In the genomic region with DNA sequence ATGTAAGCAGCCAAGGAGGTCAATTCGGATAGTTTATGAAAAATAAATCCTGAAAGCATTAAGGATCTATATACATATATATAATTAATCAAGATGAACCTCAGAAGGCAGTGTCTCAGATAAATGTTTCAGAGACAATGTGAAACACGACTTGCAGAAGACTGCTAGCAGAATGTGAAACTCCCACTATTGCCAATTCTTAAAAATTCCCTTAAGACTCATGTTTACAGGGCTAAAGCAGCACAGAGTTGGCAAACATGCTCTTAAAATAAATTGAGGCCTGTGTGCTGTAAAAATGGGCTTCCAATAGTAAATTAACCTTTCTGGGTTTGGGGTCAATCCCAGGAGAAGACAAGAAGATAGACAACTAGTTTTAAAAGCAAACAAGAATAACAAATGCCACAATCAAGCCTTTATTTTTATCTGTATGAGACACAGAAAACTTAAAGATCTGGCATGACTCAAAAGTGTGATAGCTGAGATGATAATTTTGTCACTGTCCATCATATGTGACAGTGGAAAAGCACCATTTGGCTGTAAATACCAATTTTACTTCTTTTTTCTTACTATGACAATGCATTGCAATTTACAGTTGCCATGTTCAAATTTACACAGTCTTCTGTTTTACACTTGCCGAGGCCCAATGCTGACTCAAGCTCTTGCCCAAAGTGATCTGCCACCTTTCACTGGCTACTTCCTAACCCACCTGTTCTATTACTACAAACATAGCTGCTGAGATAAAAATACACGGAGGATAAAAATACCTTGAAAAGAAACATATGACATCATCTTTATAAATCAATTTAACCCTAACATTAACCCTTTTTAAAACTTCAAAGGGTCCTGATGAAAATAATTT, we compare ENCODE assay signal across 1 cellular context.
TF ChIP-seq lines count a peak whose summit lies in the region.

No MANE protein-coding gene starts in this region.

TF ChIP-seq in K562, 482 proteins besides CTCF, POLR2A, EP300 and RAD21 (continued from another document):
- TF ChIP-seq, protein P1, sequence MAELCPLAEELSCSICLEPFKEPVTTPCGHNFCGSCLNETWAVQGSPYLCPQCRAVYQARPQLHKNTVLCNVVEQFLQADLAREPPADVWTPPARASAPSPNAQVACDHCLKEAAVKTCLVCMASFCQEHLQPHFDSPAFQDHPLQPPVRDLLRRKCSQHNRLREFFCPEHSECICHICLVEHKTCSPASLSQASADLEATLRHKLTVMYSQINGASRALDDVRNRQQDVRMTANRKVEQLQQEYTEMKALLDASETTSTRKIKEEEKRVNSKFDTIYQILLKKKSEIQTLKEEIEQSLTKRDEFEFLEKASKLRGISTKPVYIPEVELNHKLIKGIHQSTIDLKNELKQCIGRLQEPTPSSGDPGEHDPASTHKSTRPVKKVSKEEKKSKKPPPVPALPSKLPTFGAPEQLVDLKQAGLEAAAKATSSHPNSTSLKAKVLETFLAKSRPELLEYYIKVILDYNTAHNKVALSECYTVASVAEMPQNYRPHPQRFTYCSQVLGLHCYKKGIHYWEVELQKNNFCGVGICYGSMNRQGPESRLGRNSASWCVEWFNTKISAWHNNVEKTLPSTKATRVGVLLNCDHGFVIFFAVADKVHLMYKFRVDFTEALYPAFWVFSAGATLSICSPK (IDR thresholded peaks at IDR 0.05; ENCODE audit: borderline replicate concordance), result no peak
- peak; percentile 59 for TF ChIP-seq TCF3 (CRISPR knock-in tag; IDR thresholded peaks at IDR 0.05)
- no peak for TF ChIP-seq ZNF445 (CRISPR knock-in tag; IDR thresholded peaks at IDR 0.05; ENCODE audit: low read depth)
- TF ChIP-seq NFXL1 (CRISPR knock-in tag; IDR thresholded peaks at IDR 0.05), result no peak
- TF ChIP-seq TEAD2 (tag; IDR thresholded peaks at IDR 0.05), result no peak
- TF ChIP-seq, protein P2, sequence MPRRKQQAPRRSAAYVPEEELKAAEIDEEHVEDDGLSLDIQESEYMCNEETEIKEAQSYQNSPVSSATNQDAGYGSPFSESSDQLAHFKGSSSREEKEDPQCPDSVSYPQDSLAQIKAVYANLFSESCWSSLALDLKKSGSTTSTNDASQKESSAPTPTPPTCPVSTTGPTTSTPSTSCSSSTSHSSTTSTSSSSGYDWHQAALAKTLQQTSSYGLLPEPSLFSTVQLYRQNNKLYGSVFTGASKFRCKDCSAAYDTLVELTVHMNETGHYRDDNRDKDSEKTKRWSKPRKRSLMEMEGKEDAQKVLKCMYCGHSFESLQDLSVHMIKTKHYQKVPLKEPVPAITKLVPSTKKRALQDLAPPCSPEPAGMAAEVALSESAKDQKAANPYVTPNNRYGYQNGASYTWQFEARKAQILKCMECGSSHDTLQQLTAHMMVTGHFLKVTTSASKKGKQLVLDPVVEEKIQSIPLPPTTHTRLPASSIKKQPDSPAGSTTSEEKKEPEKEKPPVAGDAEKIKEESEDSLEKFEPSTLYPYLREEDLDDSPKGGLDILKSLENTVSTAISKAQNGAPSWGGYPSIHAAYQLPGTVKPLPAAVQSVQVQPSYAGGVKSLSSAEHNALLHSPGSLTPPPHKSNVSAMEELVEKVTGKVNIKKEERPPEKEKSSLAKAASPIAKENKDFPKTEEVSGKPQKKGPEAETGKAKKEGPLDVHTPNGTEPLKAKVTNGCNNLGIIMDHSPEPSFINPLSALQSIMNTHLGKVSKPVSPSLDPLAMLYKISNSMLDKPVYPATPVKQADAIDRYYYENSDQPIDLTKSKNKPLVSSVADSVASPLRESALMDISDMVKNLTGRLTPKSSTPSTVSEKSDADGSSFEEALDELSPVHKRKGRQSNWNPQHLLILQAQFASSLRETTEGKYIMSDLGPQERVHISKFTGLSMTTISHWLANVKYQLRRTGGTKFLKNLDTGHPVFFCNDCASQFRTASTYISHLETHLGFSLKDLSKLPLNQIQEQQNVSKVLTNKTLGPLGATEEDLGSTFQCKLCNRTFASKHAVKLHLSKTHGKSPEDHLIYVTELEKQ (CRISPR knock-in tag; IDR thresholded peaks at IDR 0.05), result no peak
- TF ChIP-seq L3MBTL2 (IDR thresholded peaks at IDR 0.05), result no peak
- TF ChIP-seq TAL1 (IDR thresholded peaks at IDR 0.05), result peak; percentile 44; the same call in 1 of the 2 replicates
- peak; percentile 27; the same call in 1 of the 2 replicates for TF ChIP-seq SOX6 (IDR thresholded peaks at IDR 0.05)
- TF ChIP-seq PURB (CRISPR knock-in tag; IDR thresholded peaks at IDR 0.05; ENCODE audit: low read depth), result no peak
- TF ChIP-seq SIRT6 (IDR thresholded peaks at IDR 0.05; ENCODE audit: low read depth, low read length), result no peak
- no peak for TF ChIP-seq ERF (CRISPR knock-in tag; IDR thresholded peaks at IDR 0.05)
- TF ChIP-seq PYGO2 (tag; IDR thresholded peaks at IDR 0.05), result no peak
- TF ChIP-seq, protein P3, sequence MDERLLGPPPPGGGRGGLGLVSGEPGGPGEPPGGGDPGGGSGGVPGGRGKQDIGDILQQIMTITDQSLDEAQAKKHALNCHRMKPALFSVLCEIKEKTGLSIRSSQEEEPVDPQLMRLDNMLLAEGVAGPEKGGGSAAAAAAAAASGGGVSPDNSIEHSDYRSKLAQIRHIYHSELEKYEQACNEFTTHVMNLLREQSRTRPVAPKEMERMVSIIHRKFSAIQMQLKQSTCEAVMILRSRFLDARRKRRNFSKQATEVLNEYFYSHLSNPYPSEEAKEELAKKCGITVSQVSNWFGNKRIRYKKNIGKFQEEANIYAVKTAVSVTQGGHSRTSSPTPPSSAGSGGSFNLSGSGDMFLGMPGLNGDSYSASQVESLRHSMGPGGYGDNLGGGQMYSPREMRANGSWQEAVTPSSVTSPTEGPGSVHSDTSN (CRISPR knock-in tag; IDR thresholded peaks at IDR 0.05; ENCODE audit: low read depth), result no peak
- TF ChIP-seq, protein P3 (tag; conservative IDR thresholded peaks at IDR 0.05; ENCODE audit: low read depth), result peak; percentile 68
- no peak for TF ChIP-seq MAFK (IDR thresholded peaks at IDR 0.05; ENCODE audit: low read length)
- peak; percentile 50 for TF ChIP-seq FOSL1 (tag; conservative IDR thresholded peaks at IDR 0.05)
- TF ChIP-seq, protein P4, sequence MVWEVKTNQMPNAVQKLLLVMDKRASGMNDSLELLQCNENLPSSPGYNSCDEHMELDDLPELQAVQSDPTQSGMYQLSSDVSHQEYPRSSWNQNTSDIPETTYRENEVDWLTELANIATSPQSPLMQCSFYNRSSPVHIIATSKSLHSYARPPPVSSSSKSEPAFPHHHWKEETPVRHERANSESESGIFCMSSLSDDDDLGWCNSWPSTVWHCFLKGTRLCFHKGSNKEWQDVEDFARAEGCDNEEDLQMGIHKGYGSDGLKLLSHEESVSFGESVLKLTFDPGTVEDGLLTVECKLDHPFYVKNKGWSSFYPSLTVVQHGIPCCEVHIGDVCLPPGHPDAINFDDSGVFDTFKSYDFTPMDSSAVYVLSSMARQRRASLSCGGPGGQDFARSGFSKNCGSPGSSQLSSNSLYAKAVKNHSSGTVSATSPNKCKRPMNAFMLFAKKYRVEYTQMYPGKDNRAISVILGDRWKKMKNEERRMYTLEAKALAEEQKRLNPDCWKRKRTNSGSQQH (CRISPR knock-in tag; IDR thresholded peaks at IDR 0.05), result no peak
- TF ChIP-seq MAFF (IDR thresholded peaks at IDR 0.05; ENCODE audit: low read length), result no peak
- TF ChIP-seq FOS (IDR thresholded peaks at IDR 0.05; ENCODE audit: extremely low read depth, insufficient read length), result no peak
- TF ChIP-seq ZNF717 (CRISPR knock-in tag; IDR thresholded peaks at IDR 0.05), result no peak
- no peak for TF ChIP-seq SAFB (IDR thresholded peaks at IDR 0.05; ENCODE audit: borderline replicate concordance, low read depth, low read length)
- TF ChIP-seq STAG1 (CRISPR knock-in tag; IDR thresholded peaks at IDR 0.05; ENCODE audit: borderline replicate concordance), result no peak
- 0 out of 2 replicates have a peak, but pooled peaks have one; percentile 24 for TF ChIP-seq DPF2 (IDR thresholded peaks at IDR 0.05)
- TF ChIP-seq HNRNPL (IDR thresholded peaks at IDR 0.05; ENCODE audit: low read depth, low read length), result no peak
- TF ChIP-seq ZNF75A (CRISPR knock-in tag; IDR thresholded peaks at IDR 0.05), result no peak
- TF ChIP-seq NRF1 (conservative IDR thresholded peaks at IDR 0.05 in 1 of 2, IDR thresholded peaks at IDR 0.05 in 1 of 2), result no peak
- no peak for TF ChIP-seq TCF7L2 (IDR thresholded peaks at IDR 0.05; ENCODE audit: low read depth, low read length)
- TF ChIP-seq, protein P5, sequence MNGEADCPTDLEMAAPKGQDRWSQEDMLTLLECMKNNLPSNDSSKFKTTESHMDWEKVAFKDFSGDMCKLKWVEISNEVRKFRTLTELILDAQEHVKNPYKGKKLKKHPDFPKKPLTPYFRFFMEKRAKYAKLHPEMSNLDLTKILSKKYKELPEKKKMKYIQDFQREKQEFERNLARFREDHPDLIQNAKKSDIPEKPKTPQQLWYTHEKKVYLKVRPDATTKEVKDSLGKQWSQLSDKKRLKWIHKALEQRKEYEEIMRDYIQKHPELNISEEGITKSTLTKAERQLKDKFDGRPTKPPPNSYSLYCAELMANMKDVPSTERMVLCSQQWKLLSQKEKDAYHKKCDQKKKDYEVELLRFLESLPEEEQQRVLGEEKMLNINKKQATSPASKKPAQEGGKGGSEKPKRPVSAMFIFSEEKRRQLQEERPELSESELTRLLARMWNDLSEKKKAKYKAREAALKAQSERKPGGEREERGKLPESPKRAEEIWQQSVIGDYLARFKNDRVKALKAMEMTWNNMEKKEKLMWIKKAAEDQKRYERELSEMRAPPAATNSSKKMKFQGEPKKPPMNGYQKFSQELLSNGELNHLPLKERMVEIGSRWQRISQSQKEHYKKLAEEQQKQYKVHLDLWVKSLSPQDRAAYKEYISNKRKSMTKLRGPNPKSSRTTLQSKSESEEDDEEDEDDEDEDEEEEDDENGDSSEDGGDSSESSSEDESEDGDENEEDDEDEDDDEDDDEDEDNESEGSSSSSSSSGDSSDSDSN (IDR thresholded peaks at IDR 0.05; ENCODE audit: borderline replicate concordance in 1 of 2, low read depth in 2 of 2, low read length in 2 of 2), result no peak
- TF ChIP-seq CBFA2T3 (IDR thresholded peaks at IDR 0.05), result peak; percentile 55
- TF ChIP-seq STAT5A (IDR thresholded peaks at IDR 0.05; ENCODE audit: borderline replicate concordance, low read length), result no peak
- TF ChIP-seq ZKSCAN8 (CRISPR knock-in tag; IDR thresholded peaks at IDR 0.05), result no peak
- TF ChIP-seq KAT8 (IDR thresholded peaks at IDR 0.05; ENCODE audit: low read depth), result no peak
- TF ChIP-seq ZKSCAN1 (IDR thresholded peaks at IDR 0.05; ENCODE audit: low read depth, low read length), result no peak
- no peak for TF ChIP-seq ADNP (tag; IDR thresholded peaks at IDR 0.05)
